In genomic region chr1:174968750-174969244, GRCh38 we compare ENCODE assay signal across 8 cellular contexts. TPM values are rescaled to one million over a fixed set of nuclear protein-coding genes. Genes with fewer than 3 reads are reported as not detected.
DNase-seq lines count a peak whose midpoint lies in the region; ATAC-seq and TF ChIP-seq lines count a peak whose summit lies in the region.

No MANE protein-coding gene starts in this region.

- H3K9me3 Mint-ChIP-seq in activated naive CD4-positive, alpha-beta T cell treated with anti-CD3 and anti-CD28 coated beads, Interleukin-2, amount 50 U/mL, for 24 hours: no peaks in the 10 kb centered on the region

- H3K9me3 ChIP-seq in transverse colon: no peaks in the 10 kb centered on the region

- intact Hi-C loops in transverse colon (cut with DNase I; ENCODE audit: low total_unique reads): no loop called here

- TF ChIP-seq EP300 in transverse colon (IDR thresholded peaks at IDR 0.05; ENCODE audit: low read depth): no peak

- ATAC-seq in HG03045 (IDR thresholded peaks at IDR 0.05; ENCODE audit: unreplicated experiment) (peak; percentile 76), SK-N-SH treated with all-trans-retinoic acid at 6 μM for 48 hours (peak; percentile 63)

- peaks cover 32 to 62% (median 41%) of the 10 kb centered on the region in 4 donors for H3K4me1 ChIP-seq in transverse colon

- no peaks in the 10 kb centered on the region for H3K27me3 ChIP-seq in transverse colon

- peak overlapping the region; percentile 80 for H3K4me3 Mint-ChIP-seq in activated naive CD4-positive, alpha-beta T cell treated with anti-CD3 and anti-CD28 coated beads, Interleukin-2, amount 50 U/mL, for 24 hours

- in situ Hi-C loops in transverse colon (cut with MboI; ENCODE audit: low pct_ligation_motif_present in 1 of 4, low pct_unique_long_range_greater_than_20kb in 1 of 4, low sequenced_read_pairs in 3 of 4): no loop called here
- in situ Hi-C loops in G401 (cut with HindIII; ENCODE audit: low sequenced_read_pairs): no loop called here

- H3K36me3 Mint-ChIP-seq in activated naive CD4-positive, alpha-beta T cell treated with anti-CD3 and anti-CD28 coated beads, Interleukin-2, amount 50 U/mL, for 24 hours: peaks cover 8% of the 10 kb centered on the region

- H3K4me1 Mint-ChIP-seq in activated naive CD4-positive, alpha-beta T cell treated with anti-CD3 and anti-CD28 coated beads, Interleukin-2, amount 50 U/mL, for 24 hours: peaks cover 83% of the 10 kb centered on the region

- 33 to 59% methylated on average over 2 to 5 of the region's 5 CpGs for WGBS in transverse colon (ENCODE audit: low coverage in 1 of 2), 2 donors

- no peak for DNase-seq in activated naive CD4-positive, alpha-beta T cell treated with anti-CD3 and anti-CD28 coated beads, Interleukin-2, amount 50 U/mL, for 16 hours
- DNase-seq in fibroblast of mammary gland (ENCODE audit: low read depth) (peak; percentile 76), transverse colon (no peak), pons (ENCODE audit: low spot score) (no peak), G401 (ENCODE audit: low spot score) (no peak)

- no peaks in the 10 kb centered on the region for H3K27me3 Mint-ChIP-seq in activated naive CD4-positive, alpha-beta T cell treated with anti-CD3 and anti-CD28 coated beads, Interleukin-2, amount 50 U/mL, for 24 hours

- no peak for TF ChIP-seq CTCF in fibroblast of mammary gland (conservative IDR thresholded peaks at IDR 0.05; ENCODE audit: control insufficient read depth, insufficient read depth, low read depth, low read length)
- no peak for TF ChIP-seq CTCF in transverse colon (IDR thresholded peaks at IDR 0.05)

- peak overlapping the region; percentile 97 for H3K27ac Mint-ChIP-seq in activated naive CD4-positive, alpha-beta T cell treated with anti-CD3 and anti-CD28 coated beads, Interleukin-2, amount 50 U/mL, for 24 hours

- H3K4me3 ChIP-seq in fibroblast of mammary gland (ENCODE audit: control insufficient read depth, low read depth, low read length): no peak overlapping the region
- H3K4me3 ChIP-seq in transverse colon: no peak overlapping the region

- no peak for TF ChIP-seq POLR2A in transverse colon (IDR thresholded peaks at IDR 0.05)

- peaks cover 0 to 4% (median 0%) of the 10 kb centered on the region in 4 donors for H3K36me3 ChIP-seq in transverse colon

- H3K27ac ChIP-seq in transverse colon: peak overlapping the region; percentile 79 to 85 (median 81)

TF ChIP-seq in SK-N-SH treated with all-trans-retinoic acid at 6 μM for 48 hours, 23 proteins besides CTCF, POLR2A, EP300 and RAD21:
- TF ChIP-seq RARB (CRISPR knock-in tag; IDR thresholded peaks at IDR 0.05): no peak
- no peak for TF ChIP-seq ZNF565 (CRISPR knock-in tag; conservative IDR thresholded peaks at IDR 0.05; ENCODE audit: low read depth)
- no peak for TF ChIP-seq ZNF8 (CRISPR knock-in tag; IDR thresholded peaks at IDR 0.05)
- TF ChIP-seq ZNF70 (CRISPR knock-in tag; IDR thresholded peaks at IDR 0.05): no peak
- TF ChIP-seq ISL1 (CRISPR knock-in tag; IDR thresholded peaks at IDR 0.05): no peak
- TF ChIP-seq, protein P1, sequence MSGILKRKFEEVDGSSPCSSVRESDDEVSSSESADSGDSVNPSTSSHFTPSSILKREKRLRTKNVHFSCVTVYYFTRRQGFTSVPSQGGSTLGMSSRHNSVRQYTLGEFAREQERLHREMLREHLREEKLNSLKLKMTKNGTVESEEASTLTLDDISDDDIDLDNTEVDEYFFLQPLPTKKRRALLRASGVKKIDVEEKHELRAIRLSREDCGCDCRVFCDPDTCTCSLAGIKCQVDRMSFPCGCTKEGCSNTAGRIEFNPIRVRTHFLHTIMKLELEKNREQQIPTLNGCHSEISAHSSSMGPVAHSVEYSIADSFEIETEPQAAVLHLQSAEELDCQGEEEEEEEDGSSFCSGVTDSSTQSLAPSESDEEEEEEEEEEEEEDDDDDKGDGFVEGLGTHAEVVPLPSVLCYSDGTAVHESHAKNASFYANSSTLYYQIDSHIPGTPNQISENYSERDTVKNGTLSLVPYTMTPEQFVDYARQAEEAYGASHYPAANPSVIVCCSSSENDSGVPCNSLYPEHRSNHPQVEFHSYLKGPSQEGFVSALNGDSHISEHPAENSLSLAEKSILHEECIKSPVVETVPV (CRISPR knock-in tag; IDR thresholded peaks at IDR 0.05): no peak
- no peak for TF ChIP-seq ARNTL (CRISPR knock-in tag; IDR thresholded peaks at IDR 0.05; ENCODE audit: borderline replicate concordance, low read depth)
- TF ChIP-seq ZC3H10 (CRISPR knock-in tag; IDR thresholded peaks at IDR 0.05): no peak
- no peak for TF ChIP-seq BACH2 (CRISPR knock-in tag; IDR thresholded peaks at IDR 0.05; ENCODE audit: borderline replicate concordance)
- no peak for TF ChIP-seq TSHZ2 (CRISPR knock-in tag; IDR thresholded peaks at IDR 0.05)
- no peak for TF ChIP-seq CSDC2 (CRISPR knock-in tag; IDR thresholded peaks at IDR 0.05)
- no peak for TF ChIP-seq ZFP30 (CRISPR knock-in tag; IDR thresholded peaks at IDR 0.05)
- no peak; the same call in 1 of the 2 replicates for TF ChIP-seq TOX (CRISPR knock-in tag; IDR thresholded peaks at IDR 0.05; ENCODE audit: borderline replicate concordance)
- TF ChIP-seq, protein P2, sequence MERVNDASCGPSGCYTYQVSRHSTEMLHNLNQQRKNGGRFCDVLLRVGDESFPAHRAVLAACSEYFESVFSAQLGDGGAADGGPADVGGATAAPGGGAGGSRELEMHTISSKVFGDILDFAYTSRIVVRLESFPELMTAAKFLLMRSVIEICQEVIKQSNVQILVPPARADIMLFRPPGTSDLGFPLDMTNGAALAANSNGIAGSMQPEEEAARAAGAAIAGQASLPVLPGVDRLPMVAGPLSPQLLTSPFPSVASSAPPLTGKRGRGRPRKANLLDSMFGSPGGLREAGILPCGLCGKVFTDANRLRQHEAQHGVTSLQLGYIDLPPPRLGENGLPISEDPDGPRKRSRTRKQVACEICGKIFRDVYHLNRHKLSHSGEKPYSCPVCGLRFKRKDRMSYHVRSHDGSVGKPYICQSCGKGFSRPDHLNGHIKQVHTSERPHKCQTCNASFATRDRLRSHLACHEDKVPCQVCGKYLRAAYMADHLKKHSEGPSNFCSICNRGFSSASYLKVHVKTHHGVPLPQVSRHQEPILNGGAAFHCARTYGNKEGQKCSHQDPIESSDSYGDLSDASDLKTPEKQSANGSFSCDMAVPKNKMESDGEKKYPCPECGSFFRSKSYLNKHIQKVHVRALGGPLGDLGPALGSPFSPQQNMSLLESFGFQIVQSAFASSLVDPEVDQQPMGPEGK (CRISPR knock-in tag; IDR thresholded peaks at IDR 0.05; ENCODE audit: borderline replicate concordance): no peak
- TF ChIP-seq SNAI2 (CRISPR knock-in tag; IDR thresholded peaks at IDR 0.05): no peak
- TF ChIP-seq ESRRG (CRISPR knock-in tag; IDR thresholded peaks at IDR 0.05): no peak
- TF ChIP-seq, protein P3, sequence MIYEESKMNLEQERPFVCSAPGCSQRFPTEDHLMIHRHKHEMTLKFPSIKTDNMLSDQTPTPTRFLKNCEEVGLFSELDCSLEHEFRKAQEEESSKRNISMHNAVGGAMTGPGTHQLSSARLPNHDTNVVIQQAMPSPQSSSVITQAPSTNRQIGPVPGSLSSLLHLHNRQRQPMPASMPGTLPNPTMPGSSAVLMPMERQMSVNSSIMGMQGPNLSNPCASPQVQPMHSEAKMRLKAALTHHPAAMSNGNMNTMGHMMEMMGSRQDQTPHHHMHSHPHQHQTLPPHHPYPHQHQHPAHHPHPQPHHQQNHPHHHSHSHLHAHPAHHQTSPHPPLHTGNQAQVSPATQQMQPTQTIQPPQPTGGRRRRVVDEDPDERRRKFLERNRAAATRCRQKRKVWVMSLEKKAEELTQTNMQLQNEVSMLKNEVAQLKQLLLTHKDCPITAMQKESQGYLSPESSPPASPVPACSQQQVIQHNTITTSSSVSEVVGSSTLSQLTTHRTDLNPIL (CRISPR knock-in tag; IDR thresholded peaks at IDR 0.05; ENCODE audit: low read depth): no peak
- no peak for TF ChIP-seq PPARA (CRISPR knock-in tag; IDR thresholded peaks at IDR 0.05; ENCODE audit: borderline replicate concordance)
- no peak for TF ChIP-seq OSR1 (CRISPR knock-in tag; IDR thresholded peaks at IDR 0.05)

RNA-seq across cellular contexts. Expression of gene CACYBP, which starts 30.9 kb away (rescaled TPM):
- total RNA-seq in transverse colon: 100 to 1,000 TPM in 1 of 4 donors, 10 to 100 TPM in 3; 32.9 to 741 (median 62.1) TPM
- 589 and 1,389 TPM in 2 replicates for total RNA-seq in G401 (2014; rRNA removed; shearing (Covaris generic))

RNA-seq across cellular contexts. Expression of gene MRPS14, which starts 54.4 kb away (rescaled TPM):
- 10 to 100 TPM in 2 of 4 donors, 1 to 10 TPM in 2; 3.2 to 21.0 (median 13.0) TPM for total RNA-seq in transverse colon
- 24.9 and 30.1 TPM in 2 replicates for total RNA-seq in G401 (2014; rRNA removed; shearing (Covaris generic))
